In genomic region chr10:72061491-72061890, GRCh38 we compare ENCODE assay signal across 12 cellular contexts. TPM values are rescaled to one million over a fixed set of nuclear protein-coding genes. Genes with fewer than 3 reads are reported as not detected.
DNase-seq lines count a peak whose midpoint lies in the region; ATAC-seq and TF ChIP-seq lines count a peak whose summit lies in the region.
"Had no signal": no experiment of that assay in that cellular context is flagged by ENCODE, and none has a peak within 500 bp of the region (broad histone marks: within the 10 kb centered on the region; RNA-seq: fewer than 3 reads in every experiment).

No MANE protein-coding gene starts in this region.

- peaks cover 29% of the 10 kb centered on the region for H3K4me1 Mint-ChIP-seq in T-helper 17 cell

- DNase-seq in BJ (ENCODE audit: low read depth) (no peak), GM20000 (ENCODE audit: low spot score) (peak; percentile 64), T-helper 17 cell (no peak), fibroblast of villous mesenchyme (ENCODE audit: low read depth) (no peak), MG63 (no peak), ovary (no peak), NCI-H345 treated with DMSO at 0.1 percent for 48 hours (lab: John Stamatoyannopoulos, UW; ENCODE audit: unreplicated experiment) (no peak)
- DNase-seq: activated CD4-positive, alpha-beta T cell treated with anti-CD3 and anti-CD28 coated beads, Interleukin-2, amount 10 ng/mL, durations not matched to agents 24 days and 14 days; NCI-H1092 had no signal

- POLR2A ChIA-PET in BJ (lab: Charles Lee), result no interaction called here

- H3K4me1 ChIP-seq in ovary (ENCODE audit: insufficient read depth), result peaks cover 5% of the 10 kb centered on the region
- H3K4me1 ChIP-seq: ascending aorta, gastroesophageal sphincter had no signal

- H3K4me3 Mint-ChIP-seq in T-helper 17 cell, result peak overlapping the region; percentile 79
- H3K4me3 Mint-ChIP-seq: activated CD4-positive, alpha-beta T cell treated with anti-CD3 and anti-CD28 coated beads, Interleukin-2, amount 10 ng/mL, durations not matched to agents 24 days and 14 days had no signal

- ATAC-seq in T-helper 17 cell (peak; percentile 12), GM18870 (IDR thresholded peaks at IDR 0.05; ENCODE audit: unreplicated experiment) (no peak)
- ATAC-seq: gastroesophageal sphincter had no signal

- H3K27ac Mint-ChIP-seq in T-helper 17 cell, result peak overlapping the region; percentile 93
- H3K27ac Mint-ChIP-seq: activated CD4-positive, alpha-beta T cell treated with anti-CD3 and anti-CD28 coated beads, Interleukin-2, amount 10 ng/mL, durations not matched to agents 24 days and 14 days had no signal

- TF ChIP-seq CTCF in BJ (IDR thresholded peaks at IDR 0.05; ENCODE audit: insufficient read depth, low read depth, low read length) (peak; percentile 30; the same call in 1 of the 2 replicates), GM20000 (IDR thresholded peaks at IDR 0.05; ENCODE audit: extremely low read depth, missing control alignments) (peak; percentile 52), fibroblast of villous mesenchyme (IDR thresholded peaks at IDR 0.05; ENCODE audit: insufficient read depth, low read depth, low read length) (peak; percentile 35), ovary (IDR thresholded peaks at IDR 0.05) (no peak)

- H3K27me3 ChIP-seq in BJ (ENCODE audit: control insufficient read depth, insufficient read depth, low read length) (peaks cover 7% of the 10 kb centered on the region; the same call in 1 of the 2 replicates), MG63 (no peaks in the 10 kb centered on the region), ovary (no peaks in the 10 kb centered on the region)
- H3K27me3 ChIP-seq: ascending aorta had no signal

- H3K27ac ChIP-seq in ovary, result peak overlapping the region in 1 of 2 donors; percentile 45
- H3K27ac ChIP-seq: ascending aorta, gastroesophageal sphincter had no signal

- H3K27me3 Mint-ChIP-seq in T-helper 17 cell, result no peaks in the 10 kb centered on the region
- H3K27me3 Mint-ChIP-seq: activated CD4-positive, alpha-beta T cell treated with anti-CD3 and anti-CD28 coated beads, Interleukin-2, amount 10 ng/mL, durations not matched to agents 24 days and 14 days had no signal

- H3K9me3 ChIP-seq in T-helper 17 cell (ENCODE audit: control insufficient read depth, low read length, poor library complexity, severe bottlenecking) (no peaks in the 10 kb centered on the region), MG63 (no peaks in the 10 kb centered on the region), ovary (no peaks in the 10 kb centered on the region)
- H3K9me3 ChIP-seq: ascending aorta, gastroesophageal sphincter had no signal

- intact Hi-C loops in ovary (cut with DNase I), result no loop called here

- CTCF ChIA-PET in BJ (lab: Yijun Ruan, JAX), result interaction anchor here (0.9 to 3.7 kb wide), 4 partner anchors 13 to 165 kb away, joined by 3 to 15 read pairs (median 3); no protein-coding TSS in a partner anchor

- H3K36me3 ChIP-seq in BJ (ENCODE audit: control insufficient read depth, insufficient read depth, low read length) (no peaks in the 10 kb centered on the region), MG63 (no peaks in the 10 kb centered on the region), ovary (no peaks in the 10 kb centered on the region)
- H3K36me3 ChIP-seq: ascending aorta, gastroesophageal sphincter had no signal

- no peak for TF ChIP-seq POLR2A in ovary (IDR thresholded peaks at IDR 0.05)

- no peak for TF ChIP-seq EP300 in ovary (IDR thresholded peaks at IDR 0.05)

- H3K36me3 Mint-ChIP-seq in T-helper 17 cell (ENCODE audit: low read depth), result no peaks in the 10 kb centered on the region

- 86 to 92% (median 89%) methylated on average over 5 of the region's 5 CpGs for WGBS in ovary, 3 donors

- H3K4me3 ChIP-seq in BJ (ENCODE audit: low read depth, low read length) (no peak overlapping the region), fibroblast of villous mesenchyme (ENCODE audit: low read depth, low read length) (no peak overlapping the region), MG63 (no peak overlapping the region), ovary (no peak overlapping the region)
- H3K4me3 ChIP-seq: ascending aorta, gastroesophageal sphincter had no signal

RNA-seq across cellular contexts. Expression of gene SPOCK2, which starts 26.9 kb away (rescaled TPM):
- 0.04 and 0.06 TPM in 2 replicates for polyA plus RNA-seq in BJ (2011; rRNA removed)
- polyA minus RNA-seq in BJ (2011; rRNA and poly(A)+ RNA removed), result 0.09 and 0.21 TPM in 2 replicates
- total RNA-seq in T-helper 17 cell, result 100 to 1,000 TPM; 603 to 772 TPM
- total RNA-seq in fibroblast of villous mesenchyme, result under 0.01 TPM in 1 of 2 replicates, not detected in the other
- not detected in 2 replicates for total RNA-seq in MG63 (2014; rRNA removed; shearing (Covaris generic); ENCODE audit: low replicate concordance)
- 10 to 100 TPM in 3 of 7 donors, 1 to 10 TPM in 4; 1.4 to 77.7 (median 8.7) TPM for total RNA-seq in ovary
- 10 to 100 TPM in 1 of 2 donors, 1 to 10 TPM in 1; 1.7 to 27.1 TPM for polyA plus RNA-seq in ovary

Comparison
In these comparisons a context has a peak if more than half of its experiments do, and no peak if none do; other contexts are left out.
1. CTCF ChIP-seq: peak in BJ (single experiment), GM20000 (single experiment) and fibroblast of villous mesenchyme (single experiment); none in ovary (0 of 3).
2. RNA of gene SPOCK2, which starts 26.9 kb away (total RNA-seq): 603 to 772 TPM in T-helper 17 cell; 1.4 to 77.7 TPM in ovary, under 0.01 TPM in fibroblast of villous mesenchyme and not detected in MG63; every median in the first group is over 4 times any median in the second.